Comparison of ENCODE assay signal across 8 cellular contexts in the genomic region with DNA sequence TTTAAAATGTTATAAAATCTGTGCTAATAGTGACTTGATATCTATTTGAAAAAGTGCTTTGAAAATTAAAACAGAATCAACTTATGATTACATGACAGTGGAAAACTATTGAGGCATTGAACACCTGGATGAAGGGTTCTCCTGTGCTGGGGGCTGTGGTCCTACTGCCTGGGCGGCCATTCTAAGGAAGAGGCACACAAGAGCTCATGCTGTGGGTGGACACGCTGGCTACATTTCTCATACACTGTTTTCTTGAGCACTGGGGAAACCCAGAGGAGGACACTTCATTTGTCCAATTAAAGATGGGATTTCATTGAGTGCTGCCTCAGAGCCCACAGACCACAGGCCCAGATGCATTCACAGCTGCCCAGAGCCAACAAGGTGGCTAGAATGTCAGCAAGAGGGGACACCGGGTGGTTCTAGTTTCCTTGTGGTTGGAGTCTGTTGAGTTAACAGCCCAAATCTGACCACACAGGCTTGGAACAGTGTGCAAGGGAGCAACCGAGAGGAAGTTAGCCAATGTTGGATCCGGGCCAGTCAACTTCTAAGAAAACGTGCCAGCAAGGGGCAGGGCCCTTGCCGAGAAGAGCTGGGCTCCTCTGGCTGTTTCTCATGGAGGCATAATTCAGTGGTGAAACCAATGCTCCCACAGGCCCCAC. TPM values are rescaled to one million over a fixed set of nuclear protein-coding genes. Genes with fewer than 3 reads are reported as not detected.
A peak's percentile ranks its signal among the peaks of the same experiment; 100 is the strongest.
DNase-seq lines count a peak whose midpoint lies in the region; ATAC-seq and TF ChIP-seq lines count a peak whose summit lies in the region.

No MANE protein-coding gene starts in this region.

- H3K9me3 ChIP-seq in mucosa of descending colon, result no peaks in the 10 kb centered on the region

- H3K36me3 Mint-ChIP-seq in activated CD8-positive, alpha-beta memory T cell treated with anti-CD3 and anti-CD28 coated beads, Interleukin-2, amount 10 ng/mL, durations not matched to agents 7 days and 5 days, result no peaks in the 10 kb centered on the region
- H3K36me3 Mint-ChIP-seq in type B pancreatic cell, result no peaks in the 10 kb centered on the region

- intact Hi-C loops in mucosa of descending colon (cut with DNase I, micrococcal nuclease), result no loop called here

- H3K4me1 ChIP-seq in mucosa of descending colon (ENCODE audit: low read depth), result peaks cover 35% of the 10 kb centered on the region

- no peaks in the 10 kb centered on the region for H3K27me3 Mint-ChIP-seq in activated CD8-positive, alpha-beta memory T cell treated with anti-CD3 and anti-CD28 coated beads, Interleukin-2, amount 10 ng/mL, durations not matched to agents 7 days and 5 days
- H3K27me3 Mint-ChIP-seq in type B pancreatic cell, result no peaks in the 10 kb centered on the region

- no peak for TF ChIP-seq CTCF in mucosa of descending colon (IDR thresholded peaks at IDR 0.05)
- no peak for TF ChIP-seq CTCF in type B pancreatic cell (conservative IDR thresholded peaks at IDR 0.05)

- H3K9me3 Mint-ChIP-seq in activated CD8-positive, alpha-beta memory T cell treated with anti-CD3 and anti-CD28 coated beads, Interleukin-2, amount 10 ng/mL, durations not matched to agents 7 days and 5 days (ENCODE audit: low read depth), result no peaks in the 10 kb centered on the region
- no peaks in the 10 kb centered on the region for H3K9me3 Mint-ChIP-seq in type B pancreatic cell

- ATAC-seq in activated CD8-positive, alpha-beta memory T cell treated with anti-CD3 and anti-CD28 coated beads, Interleukin-2, amount 10 ng/mL, durations not matched to agents 7 days and 5 days, result peak; percentile 69
- ATAC-seq in mucosa of descending colon, result peak; percentile 90

- H3K36me3 ChIP-seq in mucosa of descending colon (ENCODE audit: low read depth), result no peaks in the 10 kb centered on the region

- H3K4me3 Mint-ChIP-seq in activated CD8-positive, alpha-beta memory T cell treated with anti-CD3 and anti-CD28 coated beads, Interleukin-2, amount 10 ng/mL, durations not matched to agents 7 days and 5 days, result no peak overlapping the region
- H3K4me3 Mint-ChIP-seq in type B pancreatic cell, result no peak overlapping the region

- H3K4me3 ChIP-seq in mucosa of descending colon, result no peak overlapping the region

- peak overlapping the region; percentile 68 for H3K27ac Mint-ChIP-seq in activated CD8-positive, alpha-beta memory T cell treated with anti-CD3 and anti-CD28 coated beads, Interleukin-2, amount 10 ng/mL, durations not matched to agents 7 days and 5 days
- H3K27ac Mint-ChIP-seq in type B pancreatic cell, result no peak overlapping the region

- peaks cover 48% of the 10 kb centered on the region for H3K4me1 Mint-ChIP-seq in activated CD8-positive, alpha-beta memory T cell treated with anti-CD3 and anti-CD28 coated beads, Interleukin-2, amount 10 ng/mL, durations not matched to agents 7 days and 5 days
- peaks cover 10% of the 10 kb centered on the region for H3K4me1 Mint-ChIP-seq in type B pancreatic cell (ENCODE audit: unreplicated experiment)

- CTCF ChIA-PET in activated CD8-positive, alpha-beta memory T cell treated with anti-CD3 and anti-CD28 coated beads, Interleukin-2, amount 10 ng/mL, durations not matched to agents 7 days and 5 days (lab: Charles Lee), result interaction anchor here (0.7 to 1.2 kb wide), 3 partner anchors 32 to 174 kb away, joined by 3 read pairs; no protein-coding TSS in a partner anchor

- peak; percentile 76 for DNase-seq in activated CD8-positive, alpha-beta memory T cell treated with anti-CD3 and anti-CD28 coated beads, Interleukin-2, amount 10 ng/mL, durations not matched to agents 7 days and 5 days
- DNase-seq in activated CD8-positive, alpha-beta memory T cell treated with anti-CD3 and anti-CD28 coated beads for 24 hours, result no peak
- DNase-seq in HS-27A (ENCODE audit: low read depth) (peak; percentile 11), T-helper 9 cell (peak; percentile 26), mucosa of descending colon (peak; percentile 77 to 93 (median 83)), superior temporal gyrus (ENCODE audit: extremely low spot score) (peak; percentile 63), type B pancreatic cell (ENCODE audit: extremely low spot score, unreplicated experiment) (no peak)
- DNase-seq in central memory CD4-positive, alpha-beta T cell, result peak; percentile 59

RNA-seq across cellular contexts. Expression of a gene that starts 35.1 kb away (rescaled TPM):
- total RNA-seq in activated CD8-positive, alpha-beta memory T cell treated with anti-CD3 and anti-CD28 coated beads, Interleukin-2, amount 10 ng/mL, durations not matched to agents 7 days and 5 days, result 10 to 100 TPM; 17.4 to 38.6 TPM
- total RNA-seq in mucosa of descending colon (100 to 1,000 TPM in 2 of 3 donors, 10 to 100 TPM in 1; 58.3 to 195 (median 109) TPM), type B pancreatic cell (ENCODE audit: low replicate concordance) (39.0 and 62.6 TPM in 2 replicates)

Comparison
In these comparisons a context has a peak if more than half of its experiments do, and no peak if none do; other contexts are left out.
1. DNase-seq: peak in activated CD8-positive, alpha-beta memory T cell treated with anti-CD3 and anti-CD28 coated beads, Interleukin-2, amount 10 ng/mL, durations not matched to agents 7 days and 5 days (single experiment), HS-27A (single experiment), T-helper 9 cell (single experiment), central memory CD4-positive, alpha-beta T cell (single experiment), mucosa of descending colon (3 of 3) and superior temporal gyrus (single experiment); none in activated CD8-positive, alpha-beta memory T cell treated with anti-CD3 and anti-CD28 coated beads for 24 hours (single experiment) and type B pancreatic cell (single experiment).